Comparison of ENCODE assay signal across 16 cellular contexts in genomic region chr1:50611675-50612074, GRCh38.
DNase-seq lines count a peak whose midpoint lies in the region; ATAC-seq and TF ChIP-seq lines count a peak whose summit lies in the region.
"Had no signal": no experiment of that assay in that cellular context is flagged by ENCODE, and none has a peak within 500 bp of the region (broad histone marks: within the 10 kb centered on the region; RNA-seq: fewer than 3 reads in every experiment).

No MANE protein-coding gene starts in this region.

- CTCF ChIA-PET in mammary epithelial cell (lab: Charles Lee; ENCODE audit: low non-redundant PET), result no interaction called here

- H3K27ac Mint-ChIP-seq in stimulated activated naive CD8-positive, alpha-beta T cell treated with anti-CD3 and anti-CD28 coated beads, Interleukin-15, Interleukin-2, amounts not matched to agents 100 ng/mL and 50 ng/mL, for 24 hours, result peak overlapping the region; percentile 49
- peak overlapping the region; percentile 12 for H3K27ac Mint-ChIP-seq in endodermal cell
- peak overlapping the region; percentile 3 for H3K27ac Mint-ChIP-seq in type B pancreatic cell
- H3K27ac Mint-ChIP-seq: activated T-helper 2 cell treated with anti-CD3 and anti-CD28 coated beads, Interferon-gamma antibody, Interleukin-2, Interleukin-4, amounts not matched to agents 10 μg/mL and 5 μg/mL and 100 μg/mL, durations not matched to agents 14 hours and 24 hours and 36 hours had no signal

- H2AFZ ChIP-seq in SU-DHL-6 (ENCODE audit: low read depth, low read length, severe bottlenecking), result no peak overlapping the region
- H2AFZ ChIP-seq in mammary epithelial cell (ENCODE audit: low read depth, low read length), result no peak overlapping the region

- peak overlapping the region; percentile 42 for H3K9ac ChIP-seq in SU-DHL-6 (ENCODE audit: low read length)
- H3K9ac ChIP-seq in endodermal cell (ENCODE audit: extremely low read depth, low read length, poor library complexity, severe bottlenecking), result no peak overlapping the region
- no peak overlapping the region for H3K9ac ChIP-seq in mammary epithelial cell (ENCODE audit: insufficient read depth, low read length)
- H3K9ac ChIP-seq: SK-N-SH had no signal

- H3K36me3 ChIP-seq in SU-DHL-6 (ENCODE audit: low read length), result no peaks in the 10 kb centered on the region
- peaks cover 4% of the 10 kb centered on the region for H3K36me3 ChIP-seq in endodermal cell (ENCODE audit: control insufficient read depth, insufficient read depth, low read length)
- H3K36me3 ChIP-seq in mammary epithelial cell (ENCODE audit: insufficient read depth, low read length), result no peaks in the 10 kb centered on the region

- BruUV-seq in mammary epithelial cell (replicated peaks; lab: Mats Ljungman, UMichigan), result no TSS peak

- dilution Hi-C loops in mammary epithelial cell (cut with HindIII; ENCODE audit: low sequenced_read_pairs), result no loop called here

- H3K4me3 ChIP-seq in SU-DHL-6 (ENCODE audit: insufficient read depth, low read length, poor library complexity, severe bottlenecking), result peak overlapping the region; percentile 31
- no peak overlapping the region for H3K4me3 ChIP-seq in endodermal cell (ENCODE audit: low read length)
- H3K4me3 ChIP-seq in mammary epithelial cell (replicated peaks in 1 of 3; ENCODE audit: insufficient read depth in 1 of 3, low read depth in 2 of 3, low read length in 3 of 3), result no peak overlapping the region
- H3K4me3 ChIP-seq: coronary artery had no signal

- intact Hi-C loops in mammary epithelial cell (cut with micrococcal nuclease), result no loop called here

- H3K9me3 ChIP-seq in SU-DHL-6 (ENCODE audit: insufficient read depth, low read length) (no peaks in the 10 kb centered on the region), endodermal cell (ENCODE audit: control insufficient read depth, low read length) (peaks cover 4% of the 10 kb centered on the region), mammary epithelial cell (replicated peaks; ENCODE audit: insufficient read depth, low read length) (no peaks in the 10 kb centered on the region)
- H3K9me3 ChIP-seq: SK-N-SH had no signal

- H3K27me3 Mint-ChIP-seq in stimulated activated naive CD8-positive, alpha-beta T cell treated with anti-CD3 and anti-CD28 coated beads, Interleukin-15, Interleukin-2, amounts not matched to agents 100 ng/mL and 50 ng/mL, for 24 hours, result no peaks in the 10 kb centered on the region
- H3K27me3 Mint-ChIP-seq in endodermal cell (ENCODE audit: insufficient read depth) (no peaks in the 10 kb centered on the region), type B pancreatic cell (no peaks in the 10 kb centered on the region)

- H3K27me3 ChIP-seq in SU-DHL-6 (ENCODE audit: low read length) (no peaks in the 10 kb centered on the region), endodermal cell (ENCODE audit: control insufficient read depth, insufficient read depth, low read length, poor library complexity, severe bottlenecking) (no peaks in the 10 kb centered on the region), mammary epithelial cell (ENCODE audit: insufficient read depth, low read length) (no peaks in the 10 kb centered on the region)

- H3F3A ChIP-seq in SU-DHL-6 (ENCODE audit: insufficient read depth), result peaks cover 19% of the 10 kb centered on the region

- no peak for DNase-seq in stimulated activated naive CD8-positive, alpha-beta T cell treated with anti-CD3 and anti-CD28 coated beads, Interleukin-15, Interleukin-2, amounts not matched to agents 100 U/mL and 50 U/mL, for 24 hours
- DNase-seq in endodermal cell, result no peak
- no peak for DNase-seq in type B pancreatic cell (ENCODE audit: extremely low spot score, unreplicated experiment)
- DNase-seq in mammary epithelial cell, result no peak
- DNase-seq in dedifferentiated amniotic fluid mesenchymal stem cell (ENCODE audit: extremely low spot score), result no peak
- no peak for DNase-seq in D341Med (ENCODE audit: low spot score)
- DNase-seq: DND-41; NCI-H446 treated with DMSO at 0.1 percent for 48 hours; RPMI8226; SK-N-SH; stimulated activated CD4-positive, alpha-beta T cell treated with anti-CD3 and anti-CD28 coated beads, Interleukin-4, amount 100 ng/mL, for 24 hours; T-helper 9 cell had no signal

- H3K4me2 ChIP-seq in SU-DHL-6 (ENCODE audit: low read depth, low read length, poor library complexity, severe bottlenecking), result peak overlapping the region; percentile 62
- no peak overlapping the region for H3K4me2 ChIP-seq in mammary epithelial cell (ENCODE audit: insufficient read depth, low read depth, low read length)
- H3K4me2 ChIP-seq: SK-N-SH had no signal

- H3K79me2 ChIP-seq in SU-DHL-6 (ENCODE audit: insufficient read depth, low read length) (no peaks in the 10 kb centered on the region), mammary epithelial cell (ENCODE audit: insufficient read depth, low read length) (no peaks in the 10 kb centered on the region)

- no peak for ATAC-seq in stimulated activated naive CD8-positive, alpha-beta T cell treated with anti-CD3 and anti-CD28 coated beads, Interleukin-15, Interleukin-2, amounts not matched to agents 100 U/mL and 50 U/mL, for 24 hours

- TF ChIP-seq CTCF in SU-DHL-6 (IDR thresholded peaks at IDR 0.05; ENCODE audit: insufficient read depth, low read length, poor library complexity, severe bottlenecking) (no peak), endodermal cell (conservative IDR thresholded peaks at IDR 0.05) (no peak), type B pancreatic cell (conservative IDR thresholded peaks at IDR 0.05) (no peak), mammary epithelial cell (conservative IDR thresholded peaks at IDR 0.05 in 1 of 2, IDR thresholded peaks at IDR 0.05 in 1 of 2; ENCODE audit: extremely low read depth in 1 of 2, insufficient read depth in 1 of 2, low read depth in 1 of 2, low read length in 2 of 2) (no peak)

- no peaks in the 10 kb centered on the region for H3K9me3 Mint-ChIP-seq in stimulated activated naive CD8-positive, alpha-beta T cell treated with anti-CD3 and anti-CD28 coated beads, Interleukin-15, Interleukin-2, amounts not matched to agents 100 ng/mL and 50 ng/mL, for 24 hours
- H3K9me3 Mint-ChIP-seq in endodermal cell (peaks cover 4% of the 10 kb centered on the region), type B pancreatic cell (no peaks in the 10 kb centered on the region)

- no peaks in the 10 kb centered on the region for H3K9me2 ChIP-seq in SU-DHL-6 (replicated peaks; ENCODE audit: insufficient read depth, low read length)
- H3K9me2 ChIP-seq: SK-N-SH had no signal

- peaks cover 14% of the 10 kb centered on the region for H3K36me3 Mint-ChIP-seq in stimulated activated naive CD8-positive, alpha-beta T cell treated with anti-CD3 and anti-CD28 coated beads, Interleukin-15, Interleukin-2, amounts not matched to agents 100 ng/mL and 50 ng/mL, for 24 hours (ENCODE audit: low read depth)
- H3K36me3 Mint-ChIP-seq in endodermal cell (ENCODE audit: low read depth), result peaks cover 8% of the 10 kb centered on the region
- H3K36me3 Mint-ChIP-seq in type B pancreatic cell, result peaks cover 5% of the 10 kb centered on the region

- H3K4me1 Mint-ChIP-seq in stimulated activated naive CD8-positive, alpha-beta T cell treated with anti-CD3 and anti-CD28 coated beads, Interleukin-15, Interleukin-2, amounts not matched to agents 100 ng/mL and 50 ng/mL, for 24 hours (ENCODE audit: low read depth), result peaks cover 14% of the 10 kb centered on the region
- peaks cover 8% of the 10 kb centered on the region for H3K4me1 Mint-ChIP-seq in endodermal cell
- H3K4me1 Mint-ChIP-seq in type B pancreatic cell (ENCODE audit: unreplicated experiment), result peaks cover 13% of the 10 kb centered on the region

- no peak overlapping the region for H3K4me3 Mint-ChIP-seq in stimulated activated naive CD8-positive, alpha-beta T cell treated with anti-CD3 and anti-CD28 coated beads, Interleukin-15, Interleukin-2, amounts not matched to agents 100 ng/mL and 50 ng/mL, for 24 hours
- H3K4me3 Mint-ChIP-seq in endodermal cell (no peak overlapping the region), type B pancreatic cell (no peak overlapping the region)

- no peaks in the 10 kb centered on the region for H4K20me1 ChIP-seq in SU-DHL-6 (ENCODE audit: low read depth, low read length)
- no peaks in the 10 kb centered on the region for H4K20me1 ChIP-seq in mammary epithelial cell (ENCODE audit: insufficient read depth, low read length)

- H3K27ac ChIP-seq in SU-DHL-6 (ENCODE audit: low read depth, low read length), result peak overlapping the region; percentile 95
- no peak overlapping the region for H3K27ac ChIP-seq in endodermal cell (ENCODE audit: low read depth, low read length)
- H3K27ac ChIP-seq in mammary epithelial cell (ENCODE audit: insufficient read depth, low read depth, low read length), result no peak overlapping the region
- H3K27ac ChIP-seq: coronary artery had no signal

- H3K4me1 ChIP-seq in endodermal cell (ENCODE audit: control insufficient read depth, insufficient read depth, low read length), result no peaks in the 10 kb centered on the region
- peaks cover 9% of the 10 kb centered on the region for H3K4me1 ChIP-seq in mammary epithelial cell (ENCODE audit: insufficient read depth, low read length)

- in situ Hi-C loops in mammary epithelial cell (cut with MboI; ENCODE audit: low sequenced_read_pairs in 2 of 2), result no loop called here

- WGBS in endodermal cell (ENCODE audit: insufficient coverage in 1 of 2, insufficient read length in 1 of 2), 2 experiments, result 92 to 100% methylated on average over 4 to 6 of the region's 6 CpGs
- WGBS in mammary epithelial cell (ENCODE audit: low coverage, missing lambda C conversion rate), result 98% methylated on average over 6 of the region's 6 CpGs
